17 cellular contexts compared by ENCODE assay signal in the genomic region with DNA sequence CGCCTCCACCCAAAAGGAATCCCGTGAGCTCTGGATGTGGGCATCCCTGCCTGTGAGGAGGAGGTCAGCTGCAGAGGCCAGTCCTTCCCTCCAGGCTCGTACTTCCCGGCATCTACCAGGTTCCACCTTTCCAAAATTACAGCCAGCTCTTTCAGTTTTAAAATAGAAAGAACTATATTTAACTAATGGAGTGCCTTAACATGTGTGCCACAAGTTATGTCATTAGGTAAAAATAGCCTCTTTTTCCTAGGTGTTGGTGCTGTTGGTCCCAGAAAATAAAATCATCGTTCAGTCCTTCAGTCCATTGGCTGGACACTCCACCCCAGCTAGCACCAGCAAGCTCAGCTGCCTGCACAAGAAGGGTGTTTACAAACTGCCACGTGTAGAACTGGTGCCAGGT.
"Had no signal": no experiment of that assay in that cellular context is flagged by ENCODE, and none has a peak within 500 bp of the region (broad histone marks: within the 10 kb centered on the region; RNA-seq: fewer than 3 reads in every experiment).

No MANE protein-coding gene starts in this region.

- H3K27me3 ChIP-seq: esophagus muscularis mucosa had no signal

- ATAC-seq: activated CD4-positive, alpha-beta T cell treated with anti-CD3 and anti-CD28 coated beads for 36 hours; activated naive CD4-positive, alpha-beta T cell treated with anti-CD3 and anti-CD28 coated beads, Interleukin-2, amount 50 U/mL, for 72 hours; lower lobe of right lung; naive thymus-derived CD8-positive, alpha-beta T cell; stimulated activated naive CD8-positive, alpha-beta T cell treated with anti-CD3 and anti-CD28 coated beads, Interleukin-15, Interleukin-2, amounts not matched to agents 100 U/mL and 50 U/mL, for 24 hours; WTC11 had no signal

- H3K9me3 ChIP-seq: esophagus muscularis mucosa, lower lobe of right lung, tibial artery had no signal

- DNase-seq: activated CD4-positive, alpha-beta T cell treated with anti-CD3 and anti-CD28 coated beads for 36 hours; activated CD4-positive, alpha-beta T cell treated with anti-CD3 and anti-CD28 coated beads, Interleukin-2, amount 50 U/mL, for 48 hours; activated effector memory CD4-positive, alpha-beta T cell treated with anti-CD3 and anti-CD28 coated beads, Interleukin-2, amount 50 U/mL, for 16 hours; activated T-cell treated with anti-CD3 and anti-CD28 coated beads, Interleukin-2, amount 50 U/mL, for 1 hour; amniotic stem cell; dermis blood vessel endothelial cell; effector memory CD4-positive, alpha-beta T cell; lower lobe of right lung; naive thymus-derived CD8-positive, alpha-beta T cell; stimulated activated CD4-positive, alpha-beta T cell treated with anti-CD3 and anti-CD28 coated beads, Interleukin-12 subunit alpha, Interleukin-12 subunit beta, amount 100 ng/mL, for 4 hours; stimulated activated CD4-positive, alpha-beta T cell treated with anti-CD3 and anti-CD28 coated beads, Interleukin-1b, Interleukin-23, amount 100 ng/mL, for 48 hours; stimulated activated naive CD8-positive, alpha-beta T cell treated with anti-CD3 and anti-CD28 coated beads, Interleukin-15, Interleukin-2, amounts not matched to agents 100 U/mL and 50 U/mL, for 24 hours; substantia nigra; tibial artery had no signal

- H3K4me3 ChIP-seq: esophagus muscularis mucosa, lower lobe of right lung, tibial artery had no signal

- H3K27ac ChIP-seq: esophagus muscularis mucosa, lower lobe of right lung, tibial artery had no signal
